8 cellular contexts compared by ENCODE assay signal in genomic region chr10:32445036-32445435, GRCh38. TPM values are rescaled to one million over a fixed set of nuclear protein-coding genes. Genes with fewer than 3 reads are reported as not detected.
DNase-seq lines count a peak whose midpoint lies in the region; ATAC-seq and TF ChIP-seq lines count a peak whose summit lies in the region.

No MANE protein-coding gene starts in this region.

- H3K27me3 Mint-ChIP-seq in activated naive CD4-positive, alpha-beta T cell treated with anti-CD3 and anti-CD28 coated beads, Interleukin-2, amount 50 U/mL, for 24 hours: no peaks in the 10 kb centered on the region
- H3K27me3 Mint-ChIP-seq in activated T-cell treated with anti-CD3 and anti-CD28 coated beads, Interleukin-2, amount 50 U/mL, for 72 hours (ENCODE audit: low read depth): no peaks in the 10 kb centered on the region
- H3K27me3 Mint-ChIP-seq in type B pancreatic cell: peaks cover 20% of the 10 kb centered on the region

- no peak overlapping the region for H3K27ac ChIP-seq in left lung

- H3K36me3 Mint-ChIP-seq in activated naive CD4-positive, alpha-beta T cell treated with anti-CD3 and anti-CD28 coated beads, Interleukin-2, amount 50 U/mL, for 24 hours: no peaks in the 10 kb centered on the region
- peaks cover 4 to 7% of the 10 kb centered on the region in 2 donors for H3K36me3 Mint-ChIP-seq in activated T-cell treated with anti-CD3 and anti-CD28 coated beads, Interleukin-2, amount 50 U/mL, for 72 hours (ENCODE audit: insufficient read depth in 2 of 2)
- H3K36me3 Mint-ChIP-seq in type B pancreatic cell: no peaks in the 10 kb centered on the region

- H3K4me1 Mint-ChIP-seq in activated naive CD4-positive, alpha-beta T cell treated with anti-CD3 and anti-CD28 coated beads, Interleukin-2, amount 50 U/mL, for 24 hours: peaks cover 15% of the 10 kb centered on the region
- peaks cover 13% of the 10 kb centered on the region for H3K4me1 Mint-ChIP-seq in activated T-cell treated with anti-CD3 and anti-CD28 coated beads, Interleukin-2, amount 50 U/mL, for 72 hours (ENCODE audit: low read depth)
- H3K4me1 Mint-ChIP-seq in type B pancreatic cell (ENCODE audit: unreplicated experiment): peaks cover 4% of the 10 kb centered on the region

- peaks cover 8 to 12% of the 10 kb centered on the region in 2 donors for H3K4me1 ChIP-seq in left lung

- no peaks in the 10 kb centered on the region for H3K27me3 ChIP-seq in left lung

- ATAC-seq in activated T-cell treated with anti-CD3 and anti-CD28 coated beads, Interleukin-2, amount 50 U/mL, for 72 hours (replicated peaks in 1 of 2): no peak
- no peak for ATAC-seq in left lung

- no peak overlapping the region for H3K27ac Mint-ChIP-seq in activated naive CD4-positive, alpha-beta T cell treated with anti-CD3 and anti-CD28 coated beads, Interleukin-2, amount 50 U/mL, for 24 hours
- H3K27ac Mint-ChIP-seq in activated T-cell treated with anti-CD3 and anti-CD28 coated beads, Interleukin-2, amount 50 U/mL, for 72 hours: no peak overlapping the region
- no peak overlapping the region for H3K27ac Mint-ChIP-seq in type B pancreatic cell

- TF ChIP-seq CTCF in left lung (IDR thresholded peaks at IDR 0.05) (no peak), type B pancreatic cell (conservative IDR thresholded peaks at IDR 0.05) (no peak)

- intact Hi-C loops in left lung (cut with DNase I): no loop called here

- peak overlapping the region; percentile 91 for H3K4me3 Mint-ChIP-seq in activated naive CD4-positive, alpha-beta T cell treated with anti-CD3 and anti-CD28 coated beads, Interleukin-2, amount 50 U/mL, for 24 hours
- H3K4me3 Mint-ChIP-seq in activated T-cell treated with anti-CD3 and anti-CD28 coated beads, Interleukin-2, amount 50 U/mL, for 72 hours: peak overlapping the region; percentile 88 to 98
- peak overlapping the region; percentile 95 for H3K4me3 Mint-ChIP-seq in type B pancreatic cell

- peak overlapping the region; percentile 55 to 59 for H3K4me3 ChIP-seq in left lung

- no peak for DNase-seq in activated naive CD4-positive, alpha-beta T cell (lab: John Stamatoyannopoulos, UW)
- no peak for DNase-seq in activated T-cell treated with anti-CD3 and anti-CD28 coated beads, Interleukin-2, amount 50 U/mL, for 72 hours
- DNase-seq in left lung (no peak), type B pancreatic cell (ENCODE audit: extremely low spot score, unreplicated experiment) (no peak), UCSD-AML1 (lab: John Stamatoyannopoulos, UW; ENCODE audit: unreplicated experiment) (no peak), NCI-H1930 (lab: John Stamatoyannopoulos, UW) (no peak)
- DNase-seq in stimulated activated CD4-positive, alpha-beta T cell treated with anti-CD3 and anti-CD28 coated beads, Interleukin-15, amount 100 ng/mL, for 24 hours: no peak

- no peaks in the 10 kb centered on the region for H3K36me3 ChIP-seq in left lung

- no peaks in the 10 kb centered on the region for H3K9me3 Mint-ChIP-seq in activated naive CD4-positive, alpha-beta T cell treated with anti-CD3 and anti-CD28 coated beads, Interleukin-2, amount 50 U/mL, for 24 hours
- no peaks in the 10 kb centered on the region for H3K9me3 Mint-ChIP-seq in activated T-cell treated with anti-CD3 and anti-CD28 coated beads, Interleukin-2, amount 50 U/mL, for 72 hours
- H3K9me3 Mint-ChIP-seq in type B pancreatic cell: no peaks in the 10 kb centered on the region

- no peaks in the 10 kb centered on the region for H3K9me3 ChIP-seq in left lung

RNA-seq across cellular contexts. Expression of gene CCDC7, which starts 0.9 kb away (rescaled TPM):
- total RNA-seq in activated T-cell treated with anti-CD3 and anti-CD28 coated beads, Interleukin-2, amount 50 U/mL, for 72 hours: 10 to 100 TPM; 15.7 to 16.7 TPM
- total RNA-seq in left lung (10 to 100 TPM; 17.1 to 20.5 TPM), type B pancreatic cell (ENCODE audit: low replicate concordance) (5.6 and 9.0 TPM in 2 replicates)
